Comparison of ENCODE assay signal across 9 cellular contexts in the genomic region with DNA sequence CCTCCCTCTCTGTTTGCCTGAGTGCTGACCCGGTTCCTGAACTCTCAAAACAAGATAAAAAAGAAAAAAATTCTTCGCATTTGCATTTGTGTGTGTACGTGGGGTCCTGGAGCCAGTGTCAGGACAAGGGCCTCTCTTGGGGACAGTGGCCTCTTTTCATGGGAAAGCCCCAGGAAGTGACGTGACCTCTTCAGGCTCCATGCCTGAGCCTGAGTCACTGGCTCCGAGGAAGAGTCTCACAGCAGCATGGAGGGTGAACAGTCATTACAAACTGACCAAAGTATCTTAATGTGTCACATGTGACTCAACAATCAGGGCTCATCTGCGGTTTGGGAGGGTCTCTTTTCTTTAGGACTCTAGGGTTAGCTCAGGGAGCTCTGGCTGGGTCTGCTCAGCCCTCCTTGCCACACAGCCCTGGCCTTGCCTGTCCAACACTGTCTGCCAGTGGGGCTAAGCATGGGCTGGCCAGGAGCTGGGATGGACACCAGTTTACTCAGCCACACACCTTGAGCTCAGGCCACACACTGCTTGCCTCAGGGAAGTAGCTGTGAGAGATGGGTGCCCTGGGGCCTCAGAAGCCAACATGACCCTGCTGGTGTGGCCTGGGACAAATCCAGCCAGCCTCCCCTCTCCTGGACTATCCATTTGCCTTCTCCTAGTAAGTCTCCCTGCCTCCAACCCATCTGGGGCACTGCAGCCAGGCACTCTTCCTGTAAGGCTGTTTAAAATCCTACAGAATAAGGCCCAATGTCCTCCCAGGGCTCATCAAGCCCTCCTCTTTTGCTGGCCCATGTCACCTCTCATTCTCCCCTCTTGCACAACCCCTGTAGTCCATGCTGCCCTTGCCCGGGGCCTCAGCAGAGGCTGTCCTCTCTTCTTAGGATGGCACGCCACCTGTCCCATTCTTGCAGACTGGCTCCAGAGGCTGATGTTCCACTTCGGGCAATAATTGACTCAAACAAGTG. TPM values are rescaled to one million over a fixed set of nuclear protein-coding genes. Genes with fewer than 3 reads are reported as not detected.
DNase-seq lines count a peak whose midpoint lies in the region; ATAC-seq and TF ChIP-seq lines count a peak whose summit lies in the region.
"Had no signal": no experiment of that assay in that cellular context is flagged by ENCODE, and none has a peak within 500 bp of the region (broad histone marks: within the 10 kb centered on the region; RNA-seq: fewer than 3 reads in every experiment).

No MANE protein-coding gene starts in this region.

- peak; percentile 64 for ATAC-seq in HG03060 (IDR thresholded peaks at IDR 0.05; ENCODE audit: low read depth, unreplicated experiment)

- no peak for TF ChIP-seq EP300 in tibial nerve (IDR thresholded peaks at IDR 0.05)

- TF ChIP-seq POLR2A in tibial nerve (IDR thresholded peaks at IDR 0.05): no peak

- H3K27ac ChIP-seq in coronary artery (peak overlapping the region; percentile 2 to 48), tibial nerve (peak overlapping the region in 3 of 4 donors; percentile 40 to 68 (median 51))

- H3K9me3 ChIP-seq in tibial nerve: no peaks in the 10 kb centered on the region

- TF ChIP-seq CTCF in coronary artery (IDR thresholded peaks at IDR 0.05) (no peak), tibial nerve (IDR thresholded peaks at IDR 0.05) (no peak)

- DNase-seq in stimulated activated naive CD4-positive, alpha-beta T cell treated with Interleukin-2 at 50 U/mL for 16 hours (lab: John Stamatoyannopoulos, UW): peak; percentile 82
- DNase-seq in stimulated activated naive CD4-positive, alpha-beta T cell (lab: John Stamatoyannopoulos, UW): no peak
- DNase-seq in T1000 (lab: John Stamatoyannopoulos, UW): peak; percentile 74
- no peak for DNase-seq in coronary artery (ENCODE audit: low spot score)
- peak; percentile 33 for DNase-seq in mucosa of gallbladder (ENCODE audit: low spot score)
- DNase-seq in tibial nerve (ENCODE audit: low spot score in 2 of 2): no peak
- DNase-seq in NCI-H187 treated with DMSO at 0.1 percent for 48 hours (lab: John Stamatoyannopoulos, UW): no peak

- H3K36me3 ChIP-seq in tibial nerve: no peaks in the 10 kb centered on the region

- peaks cover 0 to 17% (median 14%) of the 10 kb centered on the region in 4 donors for H3K4me1 ChIP-seq in tibial nerve

- H3K27me3 ChIP-seq in tibial nerve: no peaks in the 10 kb centered on the region

- WGBS in tibial nerve, 2 donors: 50 to 52% methylated on average over 9 of the region's 9 CpGs

- no peak overlapping the region for H3K4me3 ChIP-seq in coronary artery
- no peak overlapping the region for H3K4me3 ChIP-seq in tibial nerve

RNA-seq across cellular contexts. Expression of gene TMEM273, which starts 10.5 kb away (rescaled TPM):
- total RNA-seq in mucosa of gallbladder: 35.8 TPM
- 10 to 100 TPM; 18.6 to 37.9 (median 28.8) TPM for total RNA-seq in tibial nerve

RNA-seq across cellular contexts. Expression of gene FAM170B, which starts 43.9 kb away (rescaled TPM):
- total RNA-seq in mucosa of gallbladder (not detected), tibial nerve (under 1 TPM in 1 of 4 donors, not detected in 3; 0.63 TPM)
- total RNA-seq: glomerular endothelial cell had no signal

Comparison
In these comparisons a context has a peak if more than half of its experiments do, and no peak if none do; other contexts are left out.
1. DNase-seq: peak in stimulated activated naive CD4-positive, alpha-beta T cell treated with Interleukin-2 at 50 U/mL for 16 hours (single experiment), T1000 (single experiment) and mucosa of gallbladder (single experiment); none in stimulated activated naive CD4-positive, alpha-beta T cell (0 of 6), coronary artery (single experiment), tibial nerve (0 of 2) and NCI-H187 treated with DMSO at 0.1 percent for 48 hours (single experiment).